ENCODE assay signal across 1 cellular context in genomic region chr17:40901981-40902862, GRCh38.
TF ChIP-seq lines count a peak whose summit lies in the region.

No MANE protein-coding gene starts in this region.

TF ChIP-seq in GM12878, 131 proteins besides CTCF, POLR2A, EP300 and RAD21:
- TF ChIP-seq JUNB (IDR thresholded peaks at IDR 0.05) (peak; percentile 23; the same call in 1 of the 2 replicates), ELK1 (IDR thresholded peaks at IDR 0.05; ENCODE audit: low read depth, low read length) (no peak)
